1 cellular context compared by ENCODE assay signal in genomic region chr14:53226553-53226952, GRCh38.
TF ChIP-seq lines count a peak whose summit lies in the region.

No MANE protein-coding gene starts in this region.

TF ChIP-seq in IMR-90, 13 proteins besides CTCF, POLR2A, EP300 and RAD21 (continued from another document):
- TF ChIP-seq MXI1 (IDR thresholded peaks at IDR 0.05; ENCODE audit: borderline replicate concordance, low read depth, low read length) (no peak), MAZ (IDR thresholded peaks at IDR 0.05; ENCODE audit: borderline replicate concordance, low read depth, low read length) (no peak), NFE2L2 (IDR thresholded peaks at IDR 0.05; ENCODE audit: low read depth, low read length) (no peak), SMC3 (IDR thresholded peaks at IDR 0.05; ENCODE audit: low read depth, low read length) (no peak), FOS (IDR thresholded peaks at IDR 0.05; ENCODE audit: low read depth, low read length) (no peak), MAFK (IDR thresholded peaks at IDR 0.05; ENCODE audit: low read depth, low read length) (no peak), BHLHE40 (IDR thresholded peaks at IDR 0.05; ENCODE audit: low read depth, low read length) (no peak), ELK1 (IDR thresholded peaks at IDR 0.05; ENCODE audit: borderline replicate concordance, low read depth, low read length) (no peak), CEBPB (IDR thresholded peaks at IDR 0.05; ENCODE audit: low read depth, low read length) (no peak), CHD1 (IDR thresholded peaks at IDR 0.05; ENCODE audit: low read depth, low read length) (no peak)
TF ChIP-seq in IMR-90: peak in this region for 0.
